In genomic region chr1:3499611-3500010, GRCh38 we compare ENCODE assay signal across 9 cellular contexts. TPM values are rescaled to one million over a fixed set of nuclear protein-coding genes. Genes with fewer than 3 reads are reported as not detected.
"Had no signal": no experiment of that assay in that cellular context is flagged by ENCODE, and none has a peak within 500 bp of the region (broad histone marks: within the 10 kb centered on the region; RNA-seq: fewer than 3 reads in every experiment).

No MANE protein-coding gene starts in this region.

- FAIRE-seq: HTR-8/SVneo, K562 had no signal

- H3K9ac ChIP-seq: KMS-11 had no signal

- H3K4me3 Mint-ChIP-seq: IgD-negative memory B cell had no signal

- H3K36me3 Mint-ChIP-seq: IgD-negative memory B cell had no signal

- H3K27ac ChIP-seq: HL-60, KMS-11 had no signal

- DNase-seq: IMR-90, Karpas-422, KBM-7, KG1 had no signal

- H3K27ac Mint-ChIP-seq: IgD-negative memory B cell had no signal

- H3K9me3 Mint-ChIP-seq: IgD-negative memory B cell had no signal

- H3K27me3 Mint-ChIP-seq: IgD-negative memory B cell had no signal

- H3K4me3 ChIP-seq: K562 had no signal

- H3K4me2 ChIP-seq: KMS-11 had no signal

- H3K4me1 Mint-ChIP-seq: IgD-negative memory B cell had no signal

RNA-seq across cellular contexts. Expression of gene ARHGEF16, which starts 45.1 kb away (rescaled TPM):
- polyA plus RNA-seq: IgD-negative memory B cell had no signal
